ENCODE assay signal across 9 cellular contexts in genomic region chr14:96423446-96424103, GRCh38. TPM values are rescaled to one million over a fixed set of nuclear protein-coding genes. Genes with fewer than 3 reads are reported as not detected.
DNase-seq lines count a peak whose midpoint lies in the region; ATAC-seq, FAIRE-seq and TF ChIP-seq lines count a peak whose summit lies in the region.
"Had no signal": no experiment of that assay in that cellular context is flagged by ENCODE, and none has a peak within 500 bp of the region (broad histone marks: within the 10 kb centered on the region; RNA-seq: fewer than 3 reads in every experiment).

No MANE protein-coding gene starts in this region.

- DNase-seq in activated CD4-positive, alpha-beta T cell treated with anti-CD3 and anti-CD28 coated beads, Interleukin-2, amount 10 ng/mL, durations not matched to agents 7 days and 5 days: no peak
- no peak for DNase-seq in activated CD4-positive, alpha-beta T cell treated with anti-CD3 and anti-CD28 coated beads for 48 hours
- DNase-seq in activated CD8-positive, alpha-beta T cell treated with anti-CD3 and anti-CD28 coated beads, Interleukin-2, amount 10 ng/mL, durations not matched to agents 7 days and 5 days: no peak
- DNase-seq in right cardiac atrium: no peak
- no peak for DNase-seq in stomach
- no peak for DNase-seq in SIG-M5 treated with dmso at 0.1 percent for 504 hours (lab: John Stamatoyannopoulos, UW; ENCODE audit: unreplicated experiment)
- DNase-seq in frontal cortex (ENCODE audit: low spot score in 2 of 2): no peak

- POLR2A ChIA-PET in activated CD4-positive, alpha-beta T cell treated with anti-CD3 and anti-CD28 coated beads, Interleukin-2, amount 10 ng/mL, durations not matched to agents 7 days and 5 days (lab: Charles Lee): no interaction called here
- POLR2A ChIA-PET in activated CD8-positive, alpha-beta T cell treated with anti-CD3 and anti-CD28 coated beads, Interleukin-2, amount 10 ng/mL, durations not matched to agents 7 days and 5 days (lab: Charles Lee): no interaction called here

- intact Hi-C loops in right cardiac atrium (cut with DNase I): loop anchor here (5.0 to 10.0 kb wide), 4 partner anchors 126 to 319 kb away; no protein-coding TSS in a partner anchor
- intact Hi-C loops in stomach (cut with DNase I; ENCODE audit: low total_unique reads): no loop called here

- peaks cover 4% of the 10 kb centered on the region for H3K4me1 Mint-ChIP-seq in activated CD4-positive, alpha-beta T cell treated with anti-CD3 and anti-CD28 coated beads, Interleukin-2, amount 10 ng/mL, durations not matched to agents 7 days and 5 days
- H3K4me1 Mint-ChIP-seq in activated CD8-positive, alpha-beta T cell treated with anti-CD3 and anti-CD28 coated beads, Interleukin-2, amount 10 ng/mL, durations not matched to agents 7 days and 5 days (ENCODE audit: low read depth): peaks cover 4% of the 10 kb centered on the region

- no peaks in the 10 kb centered on the region for H3K9me3 Mint-ChIP-seq in activated CD4-positive, alpha-beta T cell treated with anti-CD3 and anti-CD28 coated beads, Interleukin-2, amount 10 ng/mL, durations not matched to agents 7 days and 5 days
- no peaks in the 10 kb centered on the region for H3K9me3 Mint-ChIP-seq in activated CD8-positive, alpha-beta T cell treated with anti-CD3 and anti-CD28 coated beads, Interleukin-2, amount 10 ng/mL, durations not matched to agents 7 days and 5 days (ENCODE audit: insufficient read depth)

- H3K27ac ChIP-seq in right cardiac atrium (ENCODE audit: low read length) (no peak overlapping the region), stomach (no peak overlapping the region)
- H3K27ac ChIP-seq: C4-2B had no signal

- H3K27me3 Mint-ChIP-seq in activated CD4-positive, alpha-beta T cell treated with anti-CD3 and anti-CD28 coated beads, Interleukin-2, amount 10 ng/mL, durations not matched to agents 7 days and 5 days: peaks cover 6% of the 10 kb centered on the region
- peaks cover 4% of the 10 kb centered on the region for H3K27me3 Mint-ChIP-seq in activated CD8-positive, alpha-beta T cell treated with anti-CD3 and anti-CD28 coated beads, Interleukin-2, amount 10 ng/mL, durations not matched to agents 7 days and 5 days (ENCODE audit: low read depth)

- H3K36me3 Mint-ChIP-seq in activated CD4-positive, alpha-beta T cell treated with anti-CD3 and anti-CD28 coated beads, Interleukin-2, amount 10 ng/mL, durations not matched to agents 7 days and 5 days (ENCODE audit: low read depth): no peaks in the 10 kb centered on the region
- no peaks in the 10 kb centered on the region for H3K36me3 Mint-ChIP-seq in activated CD8-positive, alpha-beta T cell treated with anti-CD3 and anti-CD28 coated beads, Interleukin-2, amount 10 ng/mL, durations not matched to agents 7 days and 5 days (ENCODE audit: low read depth)

- H3K36me3 ChIP-seq in stomach: no peaks in the 10 kb centered on the region

- CTCF ChIA-PET in activated CD4-positive, alpha-beta T cell treated with anti-CD3 and anti-CD28 coated beads, Interleukin-2, amount 10 ng/mL, durations not matched to agents 7 days and 5 days (lab: Charles Lee): no interaction called here
- CTCF ChIA-PET in activated CD8-positive, alpha-beta T cell treated with anti-CD3 and anti-CD28 coated beads, Interleukin-2, amount 10 ng/mL, durations not matched to agents 7 days and 5 days (lab: Charles Lee): interaction anchor here (0.6 to 4.3 kb wide), 2 partner anchors 125 to 127 kb away, joined by 4 to 22 read pairs; no protein-coding TSS in a partner anchor

- FAIRE-seq in frontal cortex (lab: Jason Lieb, UNC): no peak

- no peak overlapping the region for H3K27ac Mint-ChIP-seq in activated CD4-positive, alpha-beta T cell treated with anti-CD3 and anti-CD28 coated beads, Interleukin-2, amount 10 ng/mL, durations not matched to agents 7 days and 5 days
- H3K27ac Mint-ChIP-seq in activated CD8-positive, alpha-beta T cell treated with anti-CD3 and anti-CD28 coated beads, Interleukin-2, amount 10 ng/mL, durations not matched to agents 7 days and 5 days: no peak overlapping the region

- no peak for TF ChIP-seq EP300 in stomach (IDR thresholded peaks at IDR 0.05)

- H3K27me3 ChIP-seq in right cardiac atrium (ENCODE audit: control insufficient read depth, insufficient read depth) (no peaks in the 10 kb centered on the region), stomach (peaks cover 0 to 7% (median 0%) of the 10 kb centered on the region in 3 donors)

- TF ChIP-seq POLR2A in stomach (IDR thresholded peaks at IDR 0.05): no peak

- H3K9me3 ChIP-seq in right cardiac atrium (ENCODE audit: control insufficient read depth, low read length) (no peaks in the 10 kb centered on the region), stomach (no peaks in the 10 kb centered on the region)

- no peaks in the 10 kb centered on the region for H3K4me1 ChIP-seq in right cardiac atrium (ENCODE audit: control insufficient read depth, insufficient read depth, low read length)
- peaks cover 0 to 10% (median 7%) of the 10 kb centered on the region in 4 donors for H3K4me1 ChIP-seq in stomach

- no peak for TF ChIP-seq CTCF in stomach (IDR thresholded peaks at IDR 0.05)

- no peak for ATAC-seq in activated CD8-positive, alpha-beta T cell treated with anti-CD3 and anti-CD28 coated beads, Interleukin-2, amount 10 ng/mL, durations not matched to agents 7 days and 5 days
- peak; percentile 40 to 63 for ATAC-seq in right cardiac atrium
- ATAC-seq in HG02610 (IDR thresholded peaks at IDR 0.05; ENCODE audit: unreplicated experiment): no peak

- 51% methylated on average over 25 of the region's 25 CpGs for WGBS in right cardiac atrium
- 39 to 89% (median 56%) methylated on average over 6 to 25 of the region's 25 CpGs for WGBS in stomach, 5 donors

- H3K4me3 ChIP-seq in right cardiac atrium (ENCODE audit: low read length): peak overlapping the region; percentile 61
- H3K4me3 ChIP-seq in stomach: peak overlapping the region; percentile 34 to 50 (median 39)

- H3K4me3 Mint-ChIP-seq in activated CD4-positive, alpha-beta T cell treated with anti-CD3 and anti-CD28 coated beads, Interleukin-2, amount 10 ng/mL, durations not matched to agents 7 days and 5 days: peak overlapping the region; percentile 25
- peak overlapping the region; percentile 65 for H3K4me3 Mint-ChIP-seq in activated CD8-positive, alpha-beta T cell treated with anti-CD3 and anti-CD28 coated beads, Interleukin-2, amount 10 ng/mL, durations not matched to agents 7 days and 5 days

RNA-seq across cellular contexts. Expression of gene AK7, which starts 31.6 kb away (rescaled TPM):
- total RNA-seq in activated CD4-positive, alpha-beta T cell treated with anti-CD3 and anti-CD28 coated beads, Interleukin-2, amount 10 ng/mL, durations not matched to agents 7 days and 5 days: under 1 TPM; 0.56 to 0.74 TPM
- under 1 TPM; 0.42 to 0.65 TPM for total RNA-seq in activated CD8-positive, alpha-beta T cell treated with anti-CD3 and anti-CD28 coated beads, Interleukin-2, amount 10 ng/mL, durations not matched to agents 7 days and 5 days
- 1 to 10 TPM in 2 of 4 donors, under 1 TPM in 2; 0.86 to 1.3 (median 1.0) TPM for total RNA-seq in right cardiac atrium
- 0.75 TPM for polyA plus RNA-seq in right cardiac atrium
- 1 to 10 TPM in 3 of 5 donors, not detected in 2; 3.1 to 6.5 (median 3.8) TPM for total RNA-seq in stomach
- 1 to 10 TPM; 1.2 to 2.1 (median 1.5) TPM for polyA plus RNA-seq in stomach
- 1.2 TPM for total RNA-seq in frontal cortex

Comparison
In these comparisons a context has a peak if more than half of its experiments do, and no peak if none do; other contexts are left out.
1. ATAC-seq: peak in right cardiac atrium (2 of 2); none in activated CD8-positive, alpha-beta T cell treated with anti-CD3 and anti-CD28 coated beads, Interleukin-2, amount 10 ng/mL, durations not matched to agents 7 days and 5 days (single experiment) and HG02610 (single experiment).